8 cellular contexts compared by ENCODE assay signal in the genomic region with DNA sequence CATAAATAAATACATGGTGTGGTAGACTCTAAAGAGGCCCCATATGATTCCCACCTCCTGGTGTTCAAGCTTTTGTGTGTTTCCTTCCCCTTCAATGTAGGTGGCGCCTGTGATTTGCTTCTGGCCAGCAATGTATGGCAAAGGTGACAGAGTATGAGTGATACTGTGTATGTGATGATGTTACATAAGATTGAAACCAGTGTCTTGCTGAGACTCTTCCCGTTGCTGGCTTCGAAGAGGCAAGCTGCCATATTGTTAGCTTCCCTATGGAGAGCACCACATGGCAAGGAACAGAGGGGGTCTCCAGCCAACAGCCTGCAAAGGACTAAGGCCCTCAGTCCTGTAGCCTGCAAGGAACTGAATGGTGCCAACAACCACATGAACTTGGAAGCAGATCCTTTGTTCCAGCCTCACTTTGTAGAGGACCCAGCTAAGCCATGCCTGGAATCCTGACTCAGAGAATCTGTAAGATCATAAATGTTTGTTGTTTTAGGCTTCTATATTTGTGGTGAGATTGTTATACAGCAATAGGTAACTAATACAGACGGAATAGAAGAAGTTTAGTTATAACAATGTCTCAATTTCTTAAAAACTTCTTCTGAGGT. TPM values are rescaled to one million over a fixed set of nuclear protein-coding genes. Genes with fewer than 3 reads are reported as not detected.
DNase-seq lines count a peak whose midpoint lies in the region; ATAC-seq, FAIRE-seq and TF ChIP-seq lines count a peak whose summit lies in the region.

No MANE protein-coding gene starts in this region.

- peaks cover 7 to 35% of the 10 kb centered on the region in 2 experiments for H3K79me2 ChIP-seq in H1 (ENCODE audit: control insufficient read depth in 1 of 2, insufficient read depth in 2 of 2, low read length in 2 of 2)

- H2BK12ac ChIP-seq in H1 (ENCODE audit: low read depth, low read length), result peak overlapping the region; percentile 56; the same call in 1 of the 2 replicates

- no peak for TF ChIP-seq EP300 in H1 (IDR thresholded peaks at IDR 0.05; ENCODE audit: borderline replicate concordance in 1 of 2, low read depth in 2 of 2, low read length in 2 of 2)

- H2BK15ac ChIP-seq in H1 (ENCODE audit: low read length), result no peak overlapping the region

- no peak overlapping the region for H3K18ac ChIP-seq in H1 (ENCODE audit: extremely low read depth, low read length)

- peak overlapping the region in 3 of 4 experiments; percentile 11 to 82 (median 12); a peak in 2 of 8 replicates for H3K4me3 ChIP-seq in H1 (ENCODE audit: extremely low read depth in 1 of 4, insufficient read depth in 2 of 4, low read depth in 3 of 4, low read length in 4 of 4)

- H3K4ac ChIP-seq in H1 (replicated peaks; ENCODE audit: insufficient read length, low read depth, low read length), result peak overlapping the region; percentile 11

- no peak overlapping the region for H4K91ac ChIP-seq in H1 (replicated peaks; ENCODE audit: insufficient read length, low read length)

- peaks cover 5% of the 10 kb centered on the region for H3K36me3 Mint-ChIP-seq in stimulated activated naive CD8-positive, alpha-beta T cell treated with anti-CD3 and anti-CD28 coated beads, Interleukin-15, Interleukin-2, amounts not matched to agents 100 ng/mL and 50 ng/mL, for 24 hours (ENCODE audit: low read depth)

- H3K23ac ChIP-seq in H1 (ENCODE audit: insufficient read length), result no peak overlapping the region

- no peaks in the 10 kb centered on the region for H3K27me3 Mint-ChIP-seq in stimulated activated naive CD8-positive, alpha-beta T cell treated with anti-CD3 and anti-CD28 coated beads, Interleukin-15, Interleukin-2, amounts not matched to agents 100 ng/mL and 50 ng/mL, for 24 hours

- peak overlapping the region; percentile 36 for H3K27ac Mint-ChIP-seq in stimulated activated naive CD8-positive, alpha-beta T cell treated with anti-CD3 and anti-CD28 coated beads, Interleukin-15, Interleukin-2, amounts not matched to agents 100 ng/mL and 50 ng/mL, for 24 hours

- H2BK5ac ChIP-seq in H1 (ENCODE audit: low read depth, low read length), result no peak overlapping the region

- no peak for DNase-seq in stimulated activated naive CD8-positive, alpha-beta T cell treated with anti-CD3 and anti-CD28 coated beads, Interleukin-15, Interleukin-2, amounts not matched to agents 100 U/mL and 50 U/mL, for 24 hours
- DNase-seq in NCI-H526 treated with DMSO at 0.1 percent for 48 hours (lab: John Stamatoyannopoulos, UW) (peak; percentile 80), H1 (ENCODE audit: low read depth in 1 of 2, low spot score in 2 of 2) (no peak), NCI-H1694 treated with DMSO at 0.1 percent for 48 hours (lab: John Stamatoyannopoulos, UW) (no peak), HuH-7 (ENCODE audit: low spot score) (no peak)
- DNase-seq in effector CD8-positive, alpha-beta T cell (lab: John Stamatoyannopoulos, UW), result no peak

- peak overlapping the region; percentile 91 for H3K4me3 Mint-ChIP-seq in stimulated activated naive CD8-positive, alpha-beta T cell treated with anti-CD3 and anti-CD28 coated beads, Interleukin-15, Interleukin-2, amounts not matched to agents 100 ng/mL and 50 ng/mL, for 24 hours

- H3K4me1 ChIP-seq in H1 (replicated peaks in 1 of 4; ENCODE audit: control insufficient read depth in 3 of 4, insufficient read depth in 4 of 4, low read length in 3 of 4), result peaks cover 4 to 9% (median 6%) of the 10 kb centered on the region in 4 experiments; a peak in 4 of 7 replicates

- peaks cover 0 to under 1% of the 10 kb centered on the region in 2 experiments; a peak in 2 of 4 replicates for H3K9me3 ChIP-seq in H1 (ENCODE audit: insufficient read depth in 2 of 2, low read depth in 1 of 2, low read length in 1 of 2)

- H2BK120ac ChIP-seq in H1 (replicated peaks; ENCODE audit: low read depth, low read length), result no peak overlapping the region

- 48% methylated on average over 4 of the region's 4 CpGs; no CpG with 5 or more reads in 1 of the 2 experiments for WGBS in H1 (ENCODE audit: extremely low coverage in 1 of 2, insufficient coverage in 1 of 2, insufficient read length in 1 of 2, insufficient replicate concordance in 2 of 2, low coverage in 1 of 2, low lambda C conversion rate in 2 of 2, missing lambda C conversion rate in 1 of 2), 2 experiments

- no peak overlapping the region for H4K5ac ChIP-seq in H1 (ENCODE audit: insufficient read length, low read depth, low read length)

- peaks cover 49% of the 10 kb centered on the region for H3K4me1 Mint-ChIP-seq in stimulated activated naive CD8-positive, alpha-beta T cell treated with anti-CD3 and anti-CD28 coated beads, Interleukin-15, Interleukin-2, amounts not matched to agents 100 ng/mL and 50 ng/mL, for 24 hours (ENCODE audit: low read depth)

- POLR2A ChIA-PET in H1 (lab: Charles Lee; ENCODE audit: partially characterized antibody), result interaction anchor here (1.0 to 3.4 kb wide), 6 partner anchors 8 to 168 kb away, joined by 3 to 18 read pairs (median 4); no protein-coding TSS in a partner anchor

- H3K36me3 ChIP-seq in H1 (ENCODE audit: control insufficient read depth in 2 of 4, insufficient read depth in 4 of 4, low read length in 3 of 4), result peaks cover 0 to 9% (median 1%) of the 10 kb centered on the region in 4 experiments; a peak in 2 of 8 replicates

- H4K8ac ChIP-seq in H1 (ENCODE audit: extremely low read depth, insufficient read depth, low read length), result no peak overlapping the region

- no peaks in the 10 kb centered on the region for H3K9me3 Mint-ChIP-seq in stimulated activated naive CD8-positive, alpha-beta T cell treated with anti-CD3 and anti-CD28 coated beads, Interleukin-15, Interleukin-2, amounts not matched to agents 100 ng/mL and 50 ng/mL, for 24 hours

- TF ChIP-seq RAD21 in H1 (IDR thresholded peaks at IDR 0.05 in 1 of 2, conservative IDR thresholded peaks at IDR 0.05 in 1 of 2; ENCODE audit: low read depth in 2 of 2, low read length in 2 of 2), result peak in 1 of 2 experiments; percentile 19; a peak in 1 of 4 replicates

- H3K14ac ChIP-seq in H1 (ENCODE audit: insufficient read length), result no peak overlapping the region

- no peak overlapping the region for H3K56ac ChIP-seq in H1 (replicated peaks; ENCODE audit: insufficient read length, low read depth, low read length)

- H2AFZ ChIP-seq in H1 (ENCODE audit: low read length), result no peak overlapping the region

- CTCF ChIA-PET in H1 (lab: Charles Lee; ENCODE audit: partially characterized antibody), result interaction anchor here (0.6 to 1.2 kb wide), 4 partner anchors 8 to 208 kb away, joined by 3 to 4 read pairs (median 4); no protein-coding TSS in a partner anchor

- no peak overlapping the region for H3K9ac ChIP-seq in H1 (replicated peaks in 1 of 4; ENCODE audit: extremely low read depth in 1 of 4, low read depth in 3 of 4, low read length in 3 of 4)

- H3K27me3 ChIP-seq in H1 (replicated peaks in 1 of 4; ENCODE audit: control insufficient read depth in 3 of 4, extremely low read depth in 1 of 4, insufficient read depth in 3 of 4, low read length in 3 of 4), result no peaks in the 10 kb centered on the region

- no peak overlapping the region for H3K27ac ChIP-seq in H1 (ENCODE audit: low read depth, low read length)

- no peak overlapping the region for H2BK20ac ChIP-seq in H1 (ENCODE audit: low read length)

- no peak overlapping the region; the same call in 1 of the 2 replicates for H2AK5ac ChIP-seq in H1 (ENCODE audit: low read depth, low read length)

- TF ChIP-seq POLR2A in H1 (IDR thresholded peaks at IDR 0.05; ENCODE audit: control extremely low read depth in 1 of 2, low read depth in 2 of 2, low read length in 2 of 2), result peak in 1 of 2 experiments; percentile 42; a peak in 2 of 3 replicates

- H3K4me2 ChIP-seq in H1 (ENCODE audit: insufficient read depth in 1 of 2, low read depth in 2 of 2, low read length in 2 of 2), result peak overlapping the region; percentile 84 to 98

- peaks cover 3% of the 10 kb centered on the region in 2 experiments for H4K20me1 ChIP-seq in H1 (replicated peaks in 1 of 2; ENCODE audit: control insufficient read depth in 1 of 2, insufficient read depth in 2 of 2, low read length in 2 of 2)

- ATAC-seq in stimulated activated naive CD8-positive, alpha-beta T cell treated with anti-CD3 and anti-CD28 coated beads, Interleukin-15, Interleukin-2, amounts not matched to agents 100 U/mL and 50 U/mL, for 24 hours, result no peak
- no peak for ATAC-seq in HG03460 (IDR thresholded peaks at IDR 0.05; ENCODE audit: unreplicated experiment)

- peaks cover 12% of the 10 kb centered on the region for H3K23me2 ChIP-seq in H1 (ENCODE audit: low read depth, low read length)

- TF ChIP-seq CTCF in H1 (IDR thresholded peaks at IDR 0.05; ENCODE audit: control extremely low read depth in 1 of 3, insufficient read depth in 1 of 3, low read depth in 1 of 3, low read length in 3 of 3), result peak in 1 of 3 experiments; percentile 9; a peak in 1 of 4 replicates

- 0 out of 2 replicates have a peak, but pooled peaks cover 2% of the 10 kb centered on the region for H3K79me1 ChIP-seq in H1 (ENCODE audit: low read depth, low read length)

- FAIRE-seq in H1 (lab: Jason Lieb, UNC), result no peak

TF ChIP-seq in H1, 55 proteins besides CTCF, POLR2A, EP300 and RAD21 (continues in another document):
- TF ChIP-seq YY1 (IDR thresholded peaks at IDR 0.05; ENCODE audit: low read depth, low read length) (peak; percentile 69), JUND (IDR thresholded peaks at IDR 0.05; ENCODE audit: low read length) (no peak), GABPA (IDR thresholded peaks at IDR 0.05; ENCODE audit: borderline replicate concordance, insufficient read depth, low read length) (no peak), MAX (IDR thresholded peaks at IDR 0.05) (peak; percentile 90), RBBP5 (IDR thresholded peaks at IDR 0.05; ENCODE audit: borderline replicate concordance, low read depth, low read length) (no peak), NANOG (IDR thresholded peaks at IDR 0.05; ENCODE audit: insufficient read depth, low read depth, low read length, poor library complexity, severe bottlenecking) (no peak), TBP (IDR thresholded peaks at IDR 0.05; ENCODE audit: low read depth, low read length) (0 out of 2 replicates have a peak, but pooled peaks have one; percentile 19), SP1 (IDR thresholded peaks at IDR 0.05; ENCODE audit: low read depth, low read length) (0 out of 2 replicates have a peak, but pooled peaks have one; percentile 9), NRF1 (IDR thresholded peaks at IDR 0.05; ENCODE audit: low read depth, low read length) (no peak)

RNA-seq across cellular contexts. Expression of gene SMAD4, which starts 1.7 kb away (rescaled TPM):
- 134 and 139 TPM in 2 replicates for total RNA-seq in H1 (2021; fragmentation: NEBNext Ultra II Directional; extraction: Animal tissue kit (Norgen Biotek cat#: 25700))
- 67.9 and 86.5 TPM in 2 replicates for polyA plus RNA-seq in H1 (2011; rRNA removed)
- 79.3 TPM for polyA plus RNA-seq in H1 (2011; cell fraction: cytosol; rRNA removed)
- polyA plus RNA-seq in H1 (2011; cell fraction: nucleus; rRNA removed), result 60.8 TPM
- polyA plus RNA-seq in H1 (2012, experiment 1 of 2), result 58.3 to 84.0 TPM (median 74.5 TPM) in 4 replicates
- polyA plus RNA-seq in H1 (2012, experiment 2 of 2), result 5.9 TPM
- polyA plus RNA-seq in H1 (2013, experiment 1 of 2), result 40.2 TPM
- polyA plus RNA-seq in H1 (2013, experiment 2 of 2), result 39.7 TPM
- 370 and 522 TPM in 2 replicates for polyA minus RNA-seq in H1 (2011; rRNA and poly(A)+ RNA removed)
- 94.2 TPM for polyA minus RNA-seq in H1 (2011; cell fraction: cytosol; rRNA and poly(A)+ RNA removed)
- 92.4 TPM for polyA minus RNA-seq in H1 (2011; cell fraction: nucleus; rRNA and poly(A)+ RNA removed)
